ENCODE assay signal across 19 cellular contexts in the genomic region with DNA sequence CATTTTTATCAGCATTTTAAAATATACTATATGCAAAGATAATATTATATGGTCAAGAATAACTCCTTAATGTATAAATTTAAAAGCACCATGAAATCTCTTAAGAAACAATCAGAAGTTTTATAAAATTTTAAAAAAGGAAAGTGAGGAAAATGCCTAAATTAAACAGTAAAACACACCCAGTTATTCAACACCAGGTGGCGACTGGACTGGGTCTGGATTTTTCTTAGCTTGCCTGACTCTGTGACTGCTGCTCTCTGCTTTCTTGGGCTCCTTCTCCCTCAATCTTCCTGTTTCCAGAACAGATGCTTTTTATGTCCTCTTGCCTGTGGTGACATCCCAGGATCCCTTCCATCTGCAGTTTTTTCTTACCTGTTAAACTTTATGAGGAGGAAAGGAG.
A peak's percentile ranks its signal among the peaks of the same experiment; 100 is the strongest.
DNase-seq lines count a peak whose midpoint lies in the region; ATAC-seq and TF ChIP-seq lines count a peak whose summit lies in the region.
"Had no signal": no experiment of that assay in that cellular context is flagged by ENCODE, and none has a peak within 500 bp of the region (broad histone marks: within the 10 kb centered on the region; RNA-seq: fewer than 3 reads in every experiment).

No MANE protein-coding gene starts in this region.

- no peak overlapping the region for H3K9ac ChIP-seq in GM23248

- H3K9me3 ChIP-seq in GM23248 (ENCODE audit: low read depth), result no peaks in the 10 kb centered on the region
- H3K9me3 ChIP-seq: left lung had no signal

- ATAC-seq in HG02678 (IDR thresholded peaks at IDR 0.05; ENCODE audit: unreplicated experiment), result no peak
- ATAC-seq in HG03457 (IDR thresholded peaks at IDR 0.05; ENCODE audit: unreplicated experiment), result no peak
- ATAC-seq: activated naive CD4-positive, alpha-beta T cell treated with anti-CD3 and anti-CD28 coated beads, Interleukin-2, amount 50 U/mL, for 72 hours; left lung; naive thymus-derived CD8-positive, alpha-beta T cell; right cardiac atrium had no signal

- peaks cover 9% of the 10 kb centered on the region; the same call in 1 of the 2 replicates for H3F3A ChIP-seq in GM23248 (ENCODE audit: insufficient read depth)

- no peak overlapping the region for H3K4me3 ChIP-seq in GM23248
- H3K4me3 ChIP-seq in fibroblast of pulmonary artery (replicated peaks; ENCODE audit: low read depth, low read length), result no peak overlapping the region
- no peak overlapping the region for H3K4me3 ChIP-seq in retinal pigment epithelial cell (ENCODE audit: low read length)
- H3K4me3 ChIP-seq: left lung had no signal

- no peaks in the 10 kb centered on the region for H3K9me2 ChIP-seq in GM23248 (ENCODE audit: insufficient read depth)

- WGBS in GM23248 (ENCODE audit: low coverage in 1 of 2, low lambda C conversion rate in 2 of 2, missing lambda C conversion rate in 2 of 2), 2 experiments, result 65 to 78% methylated on average over 1 of the region's 1 CpG

- in situ Hi-C loops in GM23248 (cut with MboI), result no loop called here

- no peaks in the 10 kb centered on the region for H3K27me3 ChIP-seq in GM23248 (replicated peaks; ENCODE audit: insufficient read depth)
- H3K27me3 ChIP-seq: left lung had no signal

- H3K36me3 ChIP-seq in GM23248 (ENCODE audit: low read depth), result 0 out of 2 replicates have a peak, but pooled peaks cover 4% of the 10 kb centered on the region
- H3K36me3 ChIP-seq: left lung had no signal

- DNase-seq in GM23248 (peak; percentile 50), RKO (ENCODE audit: low spot score) (peak; percentile 11), fibroblast of pulmonary artery (ENCODE audit: low read depth) (no peak), retinal pigment epithelial cell (ENCODE audit: low read depth) (no peak), GM20000 (ENCODE audit: low spot score) (no peak)
- DNase-seq: activated CD4-positive, alpha-beta T cell treated with anti-CD3 and anti-CD28 coated beads for 1 hour; activated T-cell treated with anti-CD3 and anti-CD28 coated beads, Interleukin-2, amount 50 U/mL, for 1 hour; KG1; left lung; naive thymus-derived CD8-positive, alpha-beta T cell; NCI-H146; NCI-H446 treated with DMSO at 0.1 percent for 48 hours; OCI-M1; right cardiac atrium; stimulated activated CD4-positive, alpha-beta T cell treated with anti-CD3 and anti-CD28 coated beads, Interleukin-2, amount 100 ng/mL, for 24 hours; T-helper 2 cell had no signal

- H4K20me1 ChIP-seq in GM23248 (ENCODE audit: insufficient read depth), result no peaks in the 10 kb centered on the region

- TF ChIP-seq CTCF in fibroblast of pulmonary artery (IDR thresholded peaks at IDR 0.05; ENCODE audit: low read length, missing control alignments) (peak; percentile 43), retinal pigment epithelial cell (conservative IDR thresholded peaks at IDR 0.05; ENCODE audit: low read depth, low read length) (peak; percentile 42), GM20000 (IDR thresholded peaks at IDR 0.05; ENCODE audit: extremely low read depth, missing control alignments) (no peak)

- H3K4me2 ChIP-seq in GM23248 (ENCODE audit: unreplicated experiment), result no peak overlapping the region

- H3K79me2 ChIP-seq in GM23248 (ENCODE audit: insufficient read depth), result peaks cover 89% of the 10 kb centered on the region

- no peak overlapping the region for H2AFZ ChIP-seq in GM23248

- H3K27ac ChIP-seq in GM23248, result no peak overlapping the region
- H3K27ac ChIP-seq: left lung had no signal

- H3K4me1 ChIP-seq in GM23248 (ENCODE audit: insufficient read depth), result peaks cover 18% of the 10 kb centered on the region
- H3K4me1 ChIP-seq: left lung had no signal

Comparison
In these comparisons a context has a peak if more than half of its experiments do, and no peak if none do; other contexts are left out.
1. DNase-seq: peak in GM23248 (single experiment) and RKO (single experiment); none in fibroblast of pulmonary artery (single experiment), retinal pigment epithelial cell (single experiment) and GM20000 (single experiment).